1 cellular context compared by ENCODE assay signal in the genomic region with DNA sequence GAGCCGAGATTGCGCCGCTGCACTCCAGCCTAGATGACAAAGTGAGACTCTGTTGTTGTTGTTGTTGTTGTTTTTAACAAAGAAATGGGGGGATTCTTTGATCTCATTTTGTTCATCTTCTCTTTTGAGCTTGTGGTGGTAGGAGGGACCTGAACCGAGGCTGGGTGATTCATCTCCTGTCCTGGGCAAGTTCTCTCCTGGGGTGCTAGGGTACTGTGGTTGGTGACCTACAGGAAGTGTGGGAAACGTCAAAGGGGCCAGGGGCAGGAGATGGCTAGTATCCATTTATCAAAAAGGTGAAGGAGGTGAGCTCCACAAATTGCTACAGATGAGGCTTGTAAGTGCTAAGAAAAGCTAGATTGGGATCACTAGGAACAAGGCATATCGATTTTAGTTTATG.
TF ChIP-seq lines count a peak whose summit lies in the region.

No MANE protein-coding gene starts in this region.

TF ChIP-seq in WTC11, 78 proteins besides CTCF, POLR2A, EP300 and RAD21 (continued from another document):
- no peak for TF ChIP-seq PRDM15 (CRISPR knock-in tag; IDR thresholded peaks at IDR 0.05)
- no peak for TF ChIP-seq TP53 (CRISPR knock-in tag; IDR thresholded peaks at IDR 0.05)
- TF ChIP-seq, protein P1, sequence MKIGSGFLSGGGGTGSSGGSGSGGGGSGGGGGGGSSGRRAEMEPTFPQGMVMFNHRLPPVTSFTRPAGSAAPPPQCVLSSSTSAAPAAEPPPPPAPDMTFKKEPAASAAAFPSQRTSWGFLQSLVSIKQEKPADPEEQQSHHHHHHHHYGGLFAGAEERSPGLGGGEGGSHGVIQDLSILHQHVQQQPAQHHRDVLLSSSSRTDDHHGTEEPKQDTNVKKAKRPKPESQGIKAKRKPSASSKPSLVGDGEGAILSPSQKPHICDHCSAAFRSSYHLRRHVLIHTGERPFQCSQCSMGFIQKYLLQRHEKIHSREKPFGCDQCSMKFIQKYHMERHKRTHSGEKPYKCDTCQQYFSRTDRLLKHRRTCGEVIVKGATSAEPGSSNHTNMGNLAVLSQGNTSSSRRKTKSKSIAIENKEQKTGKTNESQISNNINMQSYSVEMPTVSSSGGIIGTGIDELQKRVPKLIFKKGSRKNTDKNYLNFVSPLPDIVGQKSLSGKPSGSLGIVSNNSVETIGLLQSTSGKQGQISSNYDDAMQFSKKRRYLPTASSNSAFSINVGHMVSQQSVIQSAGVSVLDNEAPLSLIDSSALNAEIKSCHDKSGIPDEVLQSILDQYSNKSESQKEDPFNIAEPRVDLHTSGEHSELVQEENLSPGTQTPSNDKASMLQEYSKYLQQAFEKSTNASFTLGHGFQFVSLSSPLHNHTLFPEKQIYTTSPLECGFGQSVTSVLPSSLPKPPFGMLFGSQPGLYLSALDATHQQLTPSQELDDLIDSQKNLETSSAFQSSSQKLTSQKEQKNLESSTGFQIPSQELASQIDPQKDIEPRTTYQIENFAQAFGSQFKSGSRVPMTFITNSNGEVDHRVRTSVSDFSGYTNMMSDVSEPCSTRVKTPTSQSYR (CRISPR knock-in tag; IDR thresholded peaks at IDR 0.05): no peak
- TF ChIP-seq ZNF423 (CRISPR knock-in tag; IDR thresholded peaks at IDR 0.05): no peak
